Comparison of ENCODE assay signal across 9 cellular contexts in the genomic region with DNA sequence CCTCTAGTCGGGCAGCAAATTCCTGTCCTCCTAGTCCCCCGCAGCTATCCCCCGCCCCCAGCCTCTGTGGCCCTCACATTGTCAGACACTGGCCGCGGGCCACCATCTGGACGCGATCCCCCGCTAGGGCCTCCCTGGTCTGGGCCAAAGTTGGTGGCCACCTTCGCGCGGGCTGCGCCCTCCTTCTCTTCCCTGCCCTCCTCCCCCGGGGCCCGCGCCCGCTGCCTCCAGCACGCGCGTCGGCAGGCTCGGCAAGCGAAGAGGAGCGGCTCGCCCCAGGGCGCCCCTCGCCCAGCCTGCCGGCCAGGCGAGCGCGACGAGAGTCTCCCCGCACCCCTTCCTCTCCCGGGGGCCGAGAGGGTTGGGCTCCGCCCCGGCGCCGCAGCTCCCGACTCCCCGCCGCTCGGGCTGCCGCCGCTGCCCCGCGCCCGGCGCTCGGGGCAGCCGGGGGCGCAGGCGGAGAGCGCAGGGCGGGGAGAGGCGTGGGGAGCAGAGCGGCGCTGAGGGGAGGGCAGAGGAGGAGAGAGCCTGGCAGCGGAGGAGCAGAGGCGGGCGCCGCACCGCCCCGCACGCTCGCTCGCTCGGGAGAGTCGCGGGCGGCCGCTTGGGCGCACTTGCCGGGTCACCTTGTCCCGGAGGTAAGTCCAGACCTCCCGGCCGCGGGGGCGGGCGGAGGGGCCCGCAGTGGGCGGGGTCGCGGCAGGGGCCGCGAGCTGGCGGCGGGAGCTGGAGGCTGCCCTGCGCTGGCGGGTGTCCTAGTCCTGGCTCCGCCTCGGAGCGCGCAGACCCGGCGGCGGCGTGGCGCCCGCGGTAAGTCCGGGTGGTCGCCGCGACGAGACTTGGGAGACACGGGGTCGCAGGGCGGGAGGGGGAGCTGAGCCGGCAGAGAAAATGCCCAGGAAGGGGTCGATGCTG. TPM values are rescaled to one million over a fixed set of nuclear protein-coding genes. Genes with fewer than 3 reads are reported as not detected.
DNase-seq lines count a peak whose midpoint lies in the region; ATAC-seq and TF ChIP-seq lines count a peak whose summit lies in the region.
"Had no signal": no experiment of that assay in that cellular context is flagged by ENCODE, and none has a peak within 500 bp of the region (broad histone marks: within the 10 kb centered on the region; RNA-seq: fewer than 3 reads in every experiment).

Gene SYNDIG1 (plus strand): TSS at position 514 of the 915 bp plus-strand sequence. CDS start 73,469 bp downstream, outside the sequence.

- peaks cover 8% of the 10 kb centered on the region for H3K4me1 Mint-ChIP-seq in activated CD8-positive, alpha-beta T cell treated with anti-CD3 and anti-CD28 coated beads for 36 hours (ENCODE audit: low read depth)

- H3K27me3 ChIP-seq in sigmoid colon, result peaks cover 5 to 63% (median 44%) of the 10 kb centered on the region in 3 donors

- DNase-seq in G401 (ENCODE audit: low spot score) (peak; percentile 81), hippocampal formation (lab: John Stamatoyannopoulos, UW) (peak; percentile 73 to 86), sigmoid colon (peak; percentile 48), SIG-M5 (lab: John Stamatoyannopoulos, UW) (no peak), HCEC 1CT (no peak)
- no peak for DNase-seq in activated CD8-positive, alpha-beta T cell treated with anti-CD3 and anti-CD28 coated beads for 36 hours

- H3K9me3 Mint-ChIP-seq in activated CD8-positive, alpha-beta T cell treated with anti-CD3 and anti-CD28 coated beads for 36 hours, result no peaks in the 10 kb centered on the region

- no peak within 1 kb of the TSS for H3K27ac Mint-ChIP-seq in activated CD8-positive, alpha-beta T cell treated with anti-CD3 and anti-CD28 coated beads for 36 hours

- intact Hi-C loops in activated CD8-positive, alpha-beta T cell treated with anti-CD3 and anti-CD28 coated beads for 36 hours (cut with micrococcal nuclease), result no loop called here
- intact Hi-C loops in sigmoid colon (cut with DNase I), result loop anchor here (10.0 kb wide), 2 partner anchors 95 to 305 kb away; no protein-coding TSS in a partner anchor

- no peaks in the 10 kb centered on the region for H3K36me3 ChIP-seq in sigmoid colon

- H3K27ac ChIP-seq in sigmoid colon, result no peak within 1 kb of the TSS

- H3K27me3 Mint-ChIP-seq in activated CD8-positive, alpha-beta T cell treated with anti-CD3 and anti-CD28 coated beads for 36 hours, result peaks cover 34% of the 10 kb centered on the region

- no peak for TF ChIP-seq EP300 in sigmoid colon (IDR thresholded peaks at IDR 0.05)

- H3K4me1 ChIP-seq in sigmoid colon, result peaks cover 0 to 40% (median 30%) of the 10 kb centered on the region in 4 donors

- H3K9me3 ChIP-seq in sigmoid colon, result no peaks in the 10 kb centered on the region

- POLR2A ChIA-PET in activated CD8-positive, alpha-beta T cell treated with anti-CD3 and anti-CD28 coated beads for 36 hours (lab: Charles Lee), result no interaction called here

- peak within 1 kb of the TSS; percentile 47 for H3K4me3 Mint-ChIP-seq in activated CD8-positive, alpha-beta T cell treated with anti-CD3 and anti-CD28 coated beads for 36 hours

- H3K36me3 Mint-ChIP-seq in activated CD8-positive, alpha-beta T cell treated with anti-CD3 and anti-CD28 coated beads for 36 hours (ENCODE audit: low read depth), result no peaks in the 10 kb centered on the region

- in situ Hi-C loops in G401 (cut with HindIII; ENCODE audit: low sequenced_read_pairs), result no loop called here

- no peak for TF ChIP-seq CTCF in activated CD8-positive, alpha-beta T cell treated with anti-CD3 and anti-CD28 coated beads for 36 hours (IDR thresholded peaks at IDR 0.05)
- TF ChIP-seq CTCF in sigmoid colon (IDR thresholded peaks at IDR 0.05), result no peak

- peak within 1 kb of the TSS; percentile 22 to 56 (median 46) for H3K4me3 ChIP-seq in sigmoid colon

- CTCF ChIA-PET in activated CD8-positive, alpha-beta T cell treated with anti-CD3 and anti-CD28 coated beads for 36 hours (lab: Charles Lee), result no interaction called here

- 1% methylated on average over 110 of the region's 110 CpGs for WGBS in sigmoid colon, 2 donors

- TF ChIP-seq POLR2A in sigmoid colon (IDR thresholded peaks at IDR 0.05), result no peak

- peak; percentile 45 for ATAC-seq in activated CD8-positive, alpha-beta T cell treated with anti-CD3 and anti-CD28 coated beads for 36 hours
- ATAC-seq in HG03432 (IDR thresholded peaks at IDR 0.05; ENCODE audit: unreplicated experiment), result no peak
- ATAC-seq in HG03196 (IDR thresholded peaks at IDR 0.05; ENCODE audit: unreplicated experiment), result no peak

RNA-seq across cellular contexts. Expression of gene SYNDIG1, which starts in this region (rescaled TPM):
- total RNA-seq in G401 (2014; rRNA removed; shearing (Covaris generic)), result not detected in 2 replicates
- not detected for total RNA-seq in activated CD8-positive, alpha-beta T cell treated with anti-CD3 and anti-CD28 coated beads for 36 hours
- under 1 TPM in 3 of 4 donors, not detected in 1; 0.16 to 0.36 (median 0.27) TPM for total RNA-seq in sigmoid colon
- polyA plus RNA-seq in sigmoid colon, result under 1 TPM in 2 of 3 donors, not detected in 1; 0.60 to 0.69 TPM
- total RNA-seq: fibroblast of villous mesenchyme had no signal

Comparison
In these comparisons a context has a peak if more than half of its experiments do, and no peak if none do; other contexts are left out.
1. Peak in DNase-seq in G401; RNA of the gene not detected or under 1 TPM.
2. Peak in ATAC-seq in activated CD8-positive, alpha-beta T cell treated with anti-CD3 and anti-CD28 coated beads for 36 hours; RNA of the gene not detected or under 1 TPM.
3. Peak in DNase-seq and H3K4me3 ChIP-seq in sigmoid colon; RNA of the gene not detected or under 1 TPM.
4. DNase-seq: peak in hippocampal formation (2 of 2); none in activated CD8-positive, alpha-beta T cell treated with anti-CD3 and anti-CD28 coated beads for 36 hours (single experiment), SIG-M5 (single experiment) and HCEC 1CT (single experiment).